ENCODE assay signal across 1 cellular context in genomic region chr12:109713187-109713984, GRCh38.
TF ChIP-seq lines count a peak whose summit lies in the region.

Gene FAM222A (plus strand): TSS chr12:109713825. CDS start chr12:109744147, 30,322 bp downstream.

TF ChIP-seq in K562, 482 proteins besides CTCF, POLR2A, EP300 and RAD21 (continued from another document and continues in another):
- TF ChIP-seq, protein P1, sequence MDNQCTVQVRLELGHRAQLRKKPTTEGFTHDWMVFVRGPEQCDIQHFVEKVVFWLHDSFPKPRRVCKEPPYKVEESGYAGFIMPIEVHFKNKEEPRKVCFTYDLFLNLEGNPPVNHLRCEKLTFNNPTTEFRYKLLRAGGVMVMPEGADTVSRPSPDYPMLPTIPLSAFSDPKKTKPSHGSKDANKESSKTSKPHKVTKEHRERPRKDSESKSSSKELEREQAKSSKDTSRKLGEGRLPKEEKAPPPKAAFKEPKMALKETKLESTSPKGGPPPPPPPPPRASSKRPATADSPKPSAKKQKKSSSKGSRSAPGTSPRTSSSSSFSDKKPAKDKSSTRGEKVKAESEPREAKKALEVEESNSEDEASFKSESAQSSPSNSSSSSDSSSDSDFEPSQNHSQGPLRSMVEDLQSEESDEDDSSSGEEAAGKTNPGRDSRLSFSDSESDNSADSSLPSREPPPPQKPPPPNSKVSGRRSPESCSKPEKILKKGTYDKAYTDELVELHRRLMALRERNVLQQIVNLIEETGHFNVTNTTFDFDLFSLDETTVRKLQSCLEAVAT (IDR thresholded peaks at IDR 0.05): no peak
- TF ChIP-seq HEY1 (CRISPR knock-in tag; IDR thresholded peaks at IDR 0.05; ENCODE audit: borderline replicate concordance) (no peak), FIP1L1 (IDR thresholded peaks at IDR 0.05; ENCODE audit: low read depth, low read length, poor library complexity, severe bottlenecking) (no peak), CEBPG (CRISPR knock-in tag; IDR thresholded peaks at IDR 0.05) (no peak), CEBPG (tag; conservative IDR thresholded peaks at IDR 0.05 in 1 of 2, IDR thresholded peaks at IDR 0.05 in 1 of 2) (no peak), CEBPZ (IDR thresholded peaks at IDR 0.05; ENCODE audit: borderline replicate concordance, low read depth, low read length) (no peak), ZFP36 (IDR thresholded peaks at IDR 0.05; ENCODE audit: low read depth, low read length, partially characterized antibody) (peak; percentile 3), ADNP (tag; IDR thresholded peaks at IDR 0.05) (0 out of 2 replicates have a peak, but pooled peaks have one; percentile 18), HDAC8 (tag; IDR thresholded peaks at IDR 0.05) (no peak), PTRF (tag; IDR thresholded peaks at IDR 0.05) (no peak), NCOR1 (IDR thresholded peaks at IDR 0.05) (no peak), SRSF9 (IDR thresholded peaks at IDR 0.05; ENCODE audit: borderline replicate concordance, low read depth, low read length) (no peak), GTF3C2 (IDR thresholded peaks at IDR 0.05; ENCODE audit: borderline replicate concordance, extremely low read depth, insufficient read length) (no peak), NEUROD1 (IDR thresholded peaks at IDR 0.05; ENCODE audit: borderline replicate concordance, low read depth, low read length, partially characterized antibody) (no peak), NRF1 (conservative IDR thresholded peaks at IDR 0.05 in 1 of 2, IDR thresholded peaks at IDR 0.05 in 1 of 2) (peak; percentile 82 to 85), MAZ (CRISPR knock-in tag; conservative IDR thresholded peaks at IDR 0.05 in 1 of 2, IDR thresholded peaks at IDR 0.05 in 1 of 2) (peak; percentile 37 to 64), NFE2 (IDR thresholded peaks at IDR 0.05; ENCODE audit: low read depth) (no peak), FOS (IDR thresholded peaks at IDR 0.05; ENCODE audit: extremely low read depth, insufficient read length) (no peak), TBP (optimal IDR thresholded peaks at IDR 0.05; ENCODE audit: low read depth, low read length) (peak; percentile 93), ZBTB17 (CRISPR knock-in tag; IDR thresholded peaks at IDR 0.05) (no peak), ZNF184 (CRISPR knock-in tag; IDR thresholded peaks at IDR 0.05) (no peak), MCM7 (IDR thresholded peaks at IDR 0.05) (no peak), SMARCB1 (IDR thresholded peaks at IDR 0.05; ENCODE audit: insufficient read length, low read depth) (no peak), CHCHD3 (CRISPR knock-in tag; IDR thresholded peaks at IDR 0.05) (no peak), RBM14 (IDR thresholded peaks at IDR 0.05; ENCODE audit: borderline replicate concordance, insufficient read depth, low read depth, low read length) (no peak), FOSL1 (tag; conservative IDR thresholded peaks at IDR 0.05) (peak; percentile 24; the same call in 1 of the 2 replicates), ZBTB33 (CRISPR knock-in tag; IDR thresholded peaks at IDR 0.05) (no peak), MAFF (IDR thresholded peaks at IDR 0.05; ENCODE audit: low read length) (no peak), PHTF2 (CRISPR knock-in tag; IDR thresholded peaks at IDR 0.05) (no peak), ZNF436 (CRISPR knock-in tag; IDR thresholded peaks at IDR 0.05) (no peak), SLC30A9 (CRISPR knock-in tag; IDR thresholded peaks at IDR 0.05) (no peak), ATF2 (CRISPR knock-in tag; IDR thresholded peaks at IDR 0.05) (no peak), NUFIP1 (IDR thresholded peaks at IDR 0.05; ENCODE audit: partially characterized antibody) (no peak), MEF2D (tag; conservative IDR thresholded peaks at IDR 0.05; ENCODE audit: low read depth) (no peak), CXXC5 (CRISPR knock-in tag; IDR thresholded peaks at IDR 0.05) (peak; percentile 87), ARID2 (IDR thresholded peaks at IDR 0.05) (no peak), NR1H2 (CRISPR knock-in tag; IDR thresholded peaks at IDR 0.05) (no peak), CEBPB (tag; IDR thresholded peaks at IDR 0.05) (no peak), ZNF224 (CRISPR knock-in tag; IDR thresholded peaks at IDR 0.05) (no peak), GATAD2A (IDR thresholded peaks at IDR 0.05) (no peak), POLR2H (tag; IDR thresholded peaks at IDR 0.05; ENCODE audit: low read depth) (no peak)
- TF ChIP-seq, protein P2, sequence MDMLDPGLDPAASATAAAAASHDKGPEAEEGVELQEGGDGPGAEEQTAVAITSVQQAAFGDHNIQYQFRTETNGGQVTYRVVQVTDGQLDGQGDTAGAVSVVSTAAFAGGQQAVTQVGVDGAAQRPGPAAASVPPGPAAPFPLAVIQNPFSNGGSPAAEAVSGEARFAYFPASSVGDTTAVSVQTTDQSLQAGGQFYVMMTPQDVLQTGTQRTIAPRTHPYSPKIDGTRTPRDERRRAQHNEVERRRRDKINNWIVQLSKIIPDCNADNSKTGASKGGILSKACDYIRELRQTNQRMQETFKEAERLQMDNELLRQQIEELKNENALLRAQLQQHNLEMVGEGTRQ (CRISPR knock-in tag; IDR thresholded peaks at IDR 0.05): no peak
- TF ChIP-seq, protein P3, sequence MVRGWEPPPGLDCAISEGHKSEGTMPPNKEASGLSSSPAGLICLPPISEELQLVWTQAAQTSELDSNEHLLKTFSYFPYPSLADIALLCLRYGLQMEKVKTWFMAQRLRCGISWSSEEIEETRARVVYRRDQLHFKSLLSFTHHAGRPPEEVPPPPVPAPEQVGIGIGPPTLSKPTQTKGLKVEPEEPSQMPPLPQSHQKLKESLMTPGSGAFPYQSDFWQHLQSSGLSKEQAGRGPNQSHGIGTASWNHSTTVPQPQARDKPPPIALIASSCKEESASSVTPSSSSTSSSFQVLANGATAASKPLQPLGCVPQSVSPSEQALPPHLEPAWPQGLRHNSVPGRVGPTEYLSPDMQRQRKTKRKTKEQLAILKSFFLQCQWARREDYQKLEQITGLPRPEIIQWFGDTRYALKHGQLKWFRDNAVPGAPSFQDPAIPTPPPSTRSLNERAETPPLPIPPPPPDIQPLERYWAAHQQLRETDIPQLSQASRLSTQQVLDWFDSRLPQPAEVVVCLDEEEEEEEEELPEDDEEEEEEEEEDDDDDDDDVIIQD (CRISPR knock-in tag; IDR thresholded peaks at IDR 0.05): no peak
- TF ChIP-seq, protein P4, sequence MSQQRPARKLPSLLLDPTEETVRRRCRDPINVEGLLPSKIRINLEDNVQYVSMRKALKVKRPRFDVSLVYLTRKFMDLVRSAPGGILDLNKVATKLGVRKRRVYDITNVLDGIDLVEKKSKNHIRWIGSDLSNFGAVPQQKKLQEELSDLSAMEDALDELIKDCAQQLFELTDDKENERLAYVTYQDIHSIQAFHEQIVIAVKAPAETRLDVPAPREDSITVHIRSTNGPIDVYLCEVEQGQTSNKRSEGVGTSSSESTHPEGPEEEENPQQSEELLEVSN (IDR thresholded peaks at IDR 0.05; ENCODE audit: borderline replicate concordance in 1 of 2, extremely low read depth in 1 of 2, insufficient read depth in 1 of 2, insufficient read length in 1 of 2, low read depth in 1 of 2, low read length in 1 of 2, poor library complexity in 1 of 2, severe bottlenecking in 1 of 2): peak; percentile 40 to 85
- TF ChIP-seq, protein P5, sequence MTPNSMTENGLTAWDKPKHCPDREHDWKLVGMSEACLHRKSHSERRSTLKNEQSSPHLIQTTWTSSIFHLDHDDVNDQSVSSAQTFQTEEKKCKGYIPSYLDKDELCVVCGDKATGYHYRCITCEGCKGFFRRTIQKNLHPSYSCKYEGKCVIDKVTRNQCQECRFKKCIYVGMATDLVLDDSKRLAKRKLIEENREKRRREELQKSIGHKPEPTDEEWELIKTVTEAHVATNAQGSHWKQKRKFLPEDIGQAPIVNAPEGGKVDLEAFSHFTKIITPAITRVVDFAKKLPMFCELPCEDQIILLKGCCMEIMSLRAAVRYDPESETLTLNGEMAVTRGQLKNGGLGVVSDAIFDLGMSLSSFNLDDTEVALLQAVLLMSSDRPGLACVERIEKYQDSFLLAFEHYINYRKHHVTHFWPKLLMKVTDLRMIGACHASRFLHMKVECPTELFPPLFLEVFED (CRISPR knock-in tag; conservative IDR thresholded peaks at IDR 0.05): no peak
